ENCODE assay signal across 8 cellular contexts in the genomic region with DNA sequence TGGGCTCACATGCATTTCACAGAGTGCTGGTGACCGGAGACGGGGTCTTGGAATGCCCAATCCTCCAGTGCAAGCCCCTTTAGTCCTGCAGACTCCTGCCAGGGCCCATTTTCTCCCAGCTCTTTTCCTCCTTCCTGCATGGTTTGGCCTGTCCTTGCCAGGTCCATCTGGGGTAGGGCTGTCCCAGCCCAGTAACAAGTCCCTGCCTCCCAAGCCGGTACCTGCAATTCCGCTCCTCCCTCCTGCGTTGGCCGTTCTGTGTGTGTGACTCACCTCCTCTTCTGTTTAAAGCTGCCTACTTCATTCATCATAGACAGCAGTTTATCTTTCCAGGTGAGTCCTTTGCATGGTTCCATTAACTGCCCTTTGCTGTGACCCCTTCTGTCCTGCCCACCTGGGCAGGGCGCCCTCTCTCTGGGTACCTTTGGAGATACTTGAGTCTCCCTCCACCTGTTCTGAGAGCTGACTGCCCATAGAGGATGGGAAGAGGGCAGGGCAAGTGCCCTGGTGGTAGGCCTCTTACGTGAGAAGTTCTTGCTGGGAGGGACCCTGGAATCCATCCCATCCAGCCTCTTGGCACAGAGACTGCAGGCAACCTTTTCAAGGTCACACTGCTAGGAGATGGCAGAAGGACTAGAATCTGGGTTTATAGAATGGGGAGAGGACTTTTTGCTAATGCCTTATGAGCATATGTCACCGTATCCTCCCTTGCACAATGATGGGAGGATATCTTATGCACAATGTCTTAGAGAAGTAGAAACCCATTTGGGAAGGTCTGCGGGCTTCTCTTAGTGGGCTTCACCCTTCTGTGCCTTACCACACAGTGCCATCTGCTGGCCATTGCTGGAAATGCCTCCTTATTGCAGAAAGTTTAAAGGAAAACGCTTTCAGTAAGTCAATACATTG. TPM values are rescaled to one million over a fixed set of nuclear protein-coding genes. Genes with fewer than 3 reads are reported as not detected.
DNase-seq lines count a peak whose midpoint lies in the region; ATAC-seq, FAIRE-seq and TF ChIP-seq lines count a peak whose summit lies in the region.

No MANE protein-coding gene starts in this region.

- WGBS in liver = 64% methylated on average over 11 of the region's 11 CpGs

- TF ChIP-seq CTCF in AG10803 (conservative IDR thresholded peaks at IDR 0.05; ENCODE audit: low read length) = peak; percentile 98
- peak; percentile 88 to 99 (median 96) for TF ChIP-seq CTCF in dorsolateral prefrontal cortex (IDR thresholded peaks at IDR 0.05 in 54 of 56, conservative IDR thresholded peaks at IDR 0.05 in 2 of 56; ENCODE audit: low read depth in 1 of 56, partially characterized antibody in 56 of 56)
- peak; percentile 96 for TF ChIP-seq CTCF in liver (IDR thresholded peaks at IDR 0.05; ENCODE audit: low read depth, low read length, missing input control)

- H3K4me3 ChIP-seq in AG10803 (ENCODE audit: low read length) (no peak overlapping the region), dorsolateral prefrontal cortex (no peak overlapping the region), liver (ENCODE audit: low read depth in 1 of 3, low read length in 3 of 3) (no peak overlapping the region)

- ATAC-seq in HG02678 (IDR thresholded peaks at IDR 0.05; ENCODE audit: unreplicated experiment) = no peak

- H3K9ac ChIP-seq in liver (ENCODE audit: low read depth in 1 of 2, low read length in 2 of 2) = no peak overlapping the region

- intact Hi-C loops in dorsolateral prefrontal cortex (cut with DNase I) = loop anchor here (1.0 to 10.0 kb wide), 7 partner anchors 107 to 357 kb away; no protein-coding TSS in a partner anchor

- peak; percentile 96 for TF ChIP-seq RAD21 in liver (IDR thresholded peaks at IDR 0.05)

- H3K36me3 ChIP-seq in liver (ENCODE audit: control insufficient read depth in 4 of 4, insufficient read depth in 3 of 4, low read depth in 1 of 4, low read length in 3 of 4) = peaks cover 0 to 14% (median 1%) of the 10 kb centered on the region in 4 donors

- H3K27ac ChIP-seq in dorsolateral prefrontal cortex = peak overlapping the region in 10 of 59 donors; percentile 7 to 61 (median 31)
- no peak overlapping the region for H3K27ac ChIP-seq in liver (ENCODE audit: low read depth in 1 of 2, low read length in 2 of 2)

- no peaks in the 10 kb centered on the region for H3K9me3 ChIP-seq in liver (ENCODE audit: control insufficient read depth in 4 of 4, low read length in 3 of 4)

- no peaks in the 10 kb centered on the region for H3K4me1 ChIP-seq in liver (ENCODE audit: control insufficient read depth in 4 of 4, insufficient read depth in 4 of 4, low read length in 3 of 4)

- no peaks in the 10 kb centered on the region for H3K27me3 ChIP-seq in dorsolateral prefrontal cortex
- no peaks in the 10 kb centered on the region for H3K27me3 ChIP-seq in liver (ENCODE audit: control insufficient read depth in 4 of 4, insufficient read depth in 4 of 4, low read length in 3 of 4)

- DNase-seq in AG10803 (ENCODE audit: low read depth) (peak; percentile 75), H54 (ENCODE audit: insufficient read length, low spot score) (peak; percentile 44), NCI-H774 (lab: John Stamatoyannopoulos, UW) (peak; percentile 59), dorsolateral prefrontal cortex (peak; percentile 65 to 90 (median 75))
- peak; percentile 88 to 91 for DNase-seq in activated CD4-positive, alpha-beta T cell treated with anti-CD3 and anti-CD28 coated beads, Interleukin-2, amount 50 U/mL, for 48 hours
- peak; percentile 62 to 72 (median 68) for DNase-seq in stimulated activated CD4-positive, alpha-beta T cell treated with anti-CD3 and anti-CD28 coated beads, TNF-alpha, amount 100 ng/mL, for 4 hours (ENCODE audit: low read depth in 3 of 3)

- no peak for TF ChIP-seq POLR2A in H54 (IDR thresholded peaks at IDR 0.05; ENCODE audit: low read depth, low read length)

- FAIRE-seq in H54 (lab: Jason Lieb, UNC) = no peak

TF ChIP-seq in liver, 16 proteins besides CTCF, POLR2A, EP300 and RAD21:
- TF ChIP-seq RXRA (IDR thresholded peaks at IDR 0.05) (no peak), FOXA1 (IDR thresholded peaks at IDR 0.05) (no peak), FOXA2 (IDR thresholded peaks at IDR 0.05) (no peak)
TF ChIP-seq in liver: peak in this region for 0.

RNA-seq across cellular contexts. Expression of gene LGALS9, which starts 29.7 kb away (rescaled TPM):
- total RNA-seq in dorsolateral prefrontal cortex (10 to 100 TPM in 112 of 120 experiments, 1 to 10 TPM in 8; 6.8 to 52.7 (median 20.4) TPM), liver (10 to 100 TPM; 12.7 to 14.3 TPM)
- 10 to 100 TPM in 1 of 2 donors, 1 to 10 TPM in 1; 6.1 to 24.7 TPM for polyA plus RNA-seq in liver
